10 cellular contexts compared by ENCODE assay signal in the genomic region with DNA sequence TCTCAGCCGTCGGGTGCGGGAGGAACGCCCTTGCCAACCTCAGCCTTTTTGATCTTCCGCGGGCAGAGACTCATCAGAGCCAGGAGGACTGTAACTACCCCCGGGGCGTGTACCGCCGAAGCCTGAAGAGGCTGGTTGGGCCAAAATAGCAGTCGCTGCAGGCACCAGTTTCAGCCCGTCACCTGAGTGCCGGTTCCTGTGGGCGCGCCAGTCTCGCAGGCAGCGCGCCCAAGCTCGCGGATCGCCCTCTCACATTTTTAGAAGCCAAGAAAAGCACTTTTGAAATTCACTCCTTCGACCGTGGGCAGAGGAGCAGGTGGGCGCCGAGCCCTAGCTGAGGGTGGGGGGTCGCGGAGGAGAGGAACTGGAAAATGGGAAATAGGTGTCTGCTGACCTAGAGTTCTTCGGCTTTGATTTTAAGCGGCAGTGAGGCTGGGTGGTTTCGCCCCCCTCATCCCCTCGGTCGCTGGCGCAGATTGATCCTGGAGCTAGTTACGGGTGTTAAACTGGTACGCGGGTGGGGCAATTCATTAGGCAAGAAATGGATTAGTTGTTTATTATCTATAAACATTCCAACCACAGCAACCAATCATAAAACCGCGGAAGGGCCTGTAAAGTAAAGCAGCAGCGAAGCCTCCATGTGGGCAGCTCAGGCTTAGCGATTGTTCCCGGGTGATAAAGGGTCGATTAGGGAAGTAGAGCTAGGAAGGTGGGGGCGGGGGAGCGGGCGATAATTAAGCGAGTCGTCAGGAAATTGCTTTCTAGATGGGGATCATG.
DNase-seq lines count a peak whose midpoint lies in the region; ATAC-seq lines count a peak whose summit lies in the region.
"Had no signal": no experiment of that assay in that cellular context is flagged by ENCODE, and none has a peak within 500 bp of the region (broad histone marks: within the 10 kb centered on the region; RNA-seq: fewer than 3 reads in every experiment).

No MANE protein-coding gene starts in this region.

- H3K36me3 ChIP-seq in trophoblast cell (ENCODE audit: control insufficient read depth in 1 of 2, insufficient read depth in 2 of 2, low read length in 2 of 2), result no peaks in the 10 kb centered on the region

- H3K4me1 ChIP-seq in trophoblast cell (ENCODE audit: control insufficient read depth in 1 of 2, insufficient read depth in 2 of 2, low read length in 2 of 2), result peaks cover 26 to 31% of the 10 kb centered on the region in 2 experiments

- peak overlapping the region; percentile 9 for H2BK12ac ChIP-seq in trophoblast cell (ENCODE audit: low read length)

- peak overlapping the region; percentile 14 for H3K4me3 ChIP-seq in trophoblast cell (ENCODE audit: low read depth, low read length)

- peak overlapping the region; percentile 35 for H2AFZ ChIP-seq in trophoblast cell (ENCODE audit: insufficient read depth, low read length, poor library complexity)

- H3K9ac ChIP-seq in trophoblast cell (ENCODE audit: low read length), result no peak overlapping the region
- H3K9ac ChIP-seq: KMS-11 had no signal

- H3K4ac ChIP-seq in trophoblast cell (ENCODE audit: low read depth, low read length), result peak overlapping the region; percentile 46

- H4K8ac ChIP-seq in trophoblast cell (ENCODE audit: low read depth, low read length), result peak overlapping the region; percentile 86

- H3K79me2 ChIP-seq in trophoblast cell (ENCODE audit: control insufficient read depth, insufficient read depth, low read length, poor library complexity), result peaks cover 5% of the 10 kb centered on the region

- H3K23ac ChIP-seq in trophoblast cell (ENCODE audit: low read length), result no peak overlapping the region

- ATAC-seq in GM19035 (IDR thresholded peaks at IDR 0.05; ENCODE audit: unreplicated experiment) (peak; percentile 62), esophagus mucosa (peak; percentile 39), GM21825 (IDR thresholded peaks at IDR 0.05; ENCODE audit: unreplicated experiment) (no peak)

- peak overlapping the region; percentile 66 for H3K4me2 ChIP-seq in trophoblast cell (ENCODE audit: low read length)
- H3K4me2 ChIP-seq: KMS-11 had no signal

- H3K27me3 ChIP-seq in trophoblast cell (ENCODE audit: insufficient read depth, low read length), result no peaks in the 10 kb centered on the region

- H3K79me1 ChIP-seq in trophoblast cell (ENCODE audit: low read length), result peaks cover 32% of the 10 kb centered on the region

- WGBS in trophoblast cell (ENCODE audit: extremely low coverage, insufficient coverage, insufficient read length), result no CpG with 5 or more reads among the region's 47 CpGs

- peak overlapping the region; percentile 93 for H3K18ac ChIP-seq in trophoblast cell (ENCODE audit: low read length)

- DNase-seq in NCI-H146 (lab: John Stamatoyannopoulos, UW) (peak; percentile 63), trophoblast cell (peak; percentile 16 to 35), HPDE6-E6E7 (ENCODE audit: extremely low spot score) (no peak), KG1 (lab: John Stamatoyannopoulos, UW) (no peak), NCI-H1694 (lab: John Stamatoyannopoulos, UW) (no peak)

- H4K91ac ChIP-seq in trophoblast cell (ENCODE audit: low read depth, low read length), result peak overlapping the region; percentile 95

- H2BK5ac ChIP-seq in trophoblast cell (ENCODE audit: low read depth, low read length, poor library complexity), result peak overlapping the region; percentile 78

- peak overlapping the region; percentile 86 for H3K14ac ChIP-seq in trophoblast cell (ENCODE audit: low read length)

- peak overlapping the region; percentile 88 for H2BK120ac ChIP-seq in trophoblast cell (ENCODE audit: insufficient read depth, low read length, poor library complexity)

- no peaks in the 10 kb centered on the region for H3K9me3 ChIP-seq in trophoblast cell (ENCODE audit: insufficient read depth, low read depth, low read length)

- peak overlapping the region; percentile 71 for H2AK5ac ChIP-seq in trophoblast cell (ENCODE audit: low read length)

- no peak overlapping the region for H3K27ac ChIP-seq in trophoblast cell (ENCODE audit: low read depth, low read length)
- H3K27ac ChIP-seq: epithelial cell of prostate, KMS-11 had no signal

- peak overlapping the region; percentile 59 for H4K12ac ChIP-seq in trophoblast cell (ENCODE audit: low read depth, low read length)

Comparison
In these comparisons a context has a peak if more than half of its experiments do, and no peak if none do; other contexts are left out.
1. DNase-seq: peak in NCI-H146 (single experiment) and trophoblast cell (2 of 2); none in HPDE6-E6E7 (single experiment), KG1 (single experiment) and NCI-H1694 (single experiment).